In genomic region chr12:91180162-91180561, GRCh38 we compare ENCODE assay signal across 2 cellular contexts.
TF ChIP-seq lines count a peak whose summit lies in the region.

No MANE protein-coding gene starts in this region.

TF ChIP-seq in IMR-90, 13 proteins besides CTCF, POLR2A, EP300 and RAD21:
- no peak for TF ChIP-seq MXI1 (IDR thresholded peaks at IDR 0.05; ENCODE audit: borderline replicate concordance, low read depth, low read length)
- no peak for TF ChIP-seq MAZ (IDR thresholded peaks at IDR 0.05; ENCODE audit: borderline replicate concordance, low read depth, low read length)
TF ChIP-seq in IMR-90: peak in this region for 0.

TF ChIP-seq in K562, 482 proteins besides CTCF, POLR2A, EP300 and RAD21:
- TF ChIP-seq ZNF512 (tag; IDR thresholded peaks at IDR 0.05) (peak; percentile 63; the same call in 1 of the 2 replicates), TCF7L2 (IDR thresholded peaks at IDR 0.05; ENCODE audit: low read depth, low read length) (no peak)
TF ChIP-seq in K562: peak in this region for 1.
